35 cellular contexts compared by ENCODE assay signal in genomic region chr5:118243068-118243467, GRCh38.
"Had no signal": no experiment of that assay in that cellular context is flagged by ENCODE, and none has a peak within 500 bp of the region (broad histone marks: within the 10 kb centered on the region; RNA-seq: fewer than 3 reads in every experiment).

No MANE protein-coding gene starts in this region.

- H3K4me3 ChIP-seq: MG63 had no signal

- H3K27me3 ChIP-seq: MG63 had no signal

- H3K27ac ChIP-seq: KMS-11 had no signal

- DNase-seq: Karpas-422, Kasumi-1, MG63, MM.1S, MV-4-11, NCI-H1048, NCI-H1092, NCI-H1092 treated with DMSO at 0.1 percent for 48 hours, NCI-H1105, NCI-H1105 treated with DMSO at 0.1 percent for 48 hours, NCI-H1417, NCI-H1417 treated with DMSO at 0.1 percent for 48 hours, NCI-H1436, NCI-H1436 treated with DMSO at 0.1 percent for 48 hours, NCI-H146, NCI-H1694, NCI-H1694 treated with DMSO at 0.1 percent for 48 hours, NCI-H187, NCI-H187 treated with DMSO at 0.1 percent for 48 hours, NCI-H1930, NCI-H2029, NCI-H2029 treated with DMSO at 0.1 percent for 48 hours, NCI-H2081, NCI-H2081 treated with DMSO at 0.1 percent for 48 hours, NCI-H2107, NCI-H2171, NCI-H2171 treated with DMSO at 0.1 percent for 48 hours, NCI-H2227 treated with DMSO at 0.1 percent for 48 hours, NCI-H226, NCI-H345, NCI-H446, NCI-H446 treated with DMSO at 0.1 percent for 48 hours, NCI-H510A, NCI-H510A treated with DMSO at 0.1 percent for 48 hours had no signal

- H3K36me3 ChIP-seq: MG63 had no signal

- H3K9me3 ChIP-seq: MG63 had no signal
